ENCODE assay signal across 1 cellular context in genomic region chr3:53768478-53769459, GRCh38.
TF ChIP-seq lines count a peak whose summit lies in the region.

No MANE protein-coding gene starts in this region.

TF ChIP-seq in WTC11, 78 proteins besides CTCF, POLR2A, EP300 and RAD21 (continued from another document):
- no peak for TF ChIP-seq FOXP4 (CRISPR knock-in tag; IDR thresholded peaks at IDR 0.05)
- TF ChIP-seq ZNF416 (CRISPR knock-in tag; IDR thresholded peaks at IDR 0.05) = no peak
